8 cellular contexts compared by ENCODE assay signal in genomic region chr16:29809031-29809747, GRCh38. TPM values are rescaled to one million over a fixed set of nuclear protein-coding genes. Genes with fewer than 3 reads are reported as not detected.
A peak's percentile ranks its signal among the peaks of the same experiment; 100 is the strongest.
DNase-seq lines count a peak whose midpoint lies in the region; ATAC-seq and TF ChIP-seq lines count a peak whose summit lies in the region.

No MANE protein-coding gene starts in this region.

- H3K9me3 Mint-ChIP-seq in activated CD4-positive, alpha-beta memory T cell treated with anti-CD3 and anti-CD28 coated beads for 36 hours = no peaks in the 10 kb centered on the region
- H3K9me3 Mint-ChIP-seq in stimulated activated naive B cell treated with anti-CD40 and anti-IgM and Interleukin-4, amounts not matched to agents 10 μg/mL and 1 μg/mL and 100 μg/mL, for 72 hours = no peaks in the 10 kb centered on the region

- peak overlapping the region; percentile 93 for H3K4me3 Mint-ChIP-seq in activated CD4-positive, alpha-beta memory T cell treated with anti-CD3 and anti-CD28 coated beads for 36 hours
- H3K4me3 Mint-ChIP-seq in stimulated activated naive B cell treated with anti-CD40 and anti-IgM and Interleukin-4, amounts not matched to agents 10 μg/mL and 1 μg/mL and 100 μg/mL, for 72 hours = peak overlapping the region; percentile 85 to 88

- POLR2A ChIA-PET in activated CD4-positive, alpha-beta memory T cell treated with anti-CD3 and anti-CD28 coated beads for 36 hours (lab: Charles Lee) = interaction anchor here (1.3 to 5.4 kb wide), 7 partner anchors 10 to 246 kb away, joined by 5 to 84 read pairs (median 9); partner anchors contain the start of genes KCTD13, KIF22, MVP and PAGR1

- no peak for ATAC-seq in stimulated activated naive B cell treated with anti-CD40 and anti-IgM and Interleukin-4, amounts not matched to agents 10 μg/mL and 1 μg/mL and 100 μg/mL, for 72 hours (replicated peaks)
- ATAC-seq in GM19351 (IDR thresholded peaks at IDR 0.05; ENCODE audit: unreplicated experiment) = no peak

- H3K27me3 ChIP-seq in right atrium auricular region = no peaks in the 10 kb centered on the region

- H3K4me1 Mint-ChIP-seq in activated CD4-positive, alpha-beta memory T cell treated with anti-CD3 and anti-CD28 coated beads for 36 hours (ENCODE audit: low read depth) = peaks cover 40% of the 10 kb centered on the region
- H3K4me1 Mint-ChIP-seq in stimulated activated naive B cell treated with anti-CD40 and anti-IgM and Interleukin-4, amounts not matched to agents 10 μg/mL and 1 μg/mL and 100 μg/mL, for 72 hours = peaks cover 45 to 76% of the 10 kb centered on the region in 2 donors

- H3K9me3 ChIP-seq in right atrium auricular region = no peaks in the 10 kb centered on the region

- DNase-seq in DMS 273 (lab: John Stamatoyannopoulos, UW; ENCODE audit: unreplicated experiment) (peak; percentile 62), DMS 273 treated with DMSO at 0.1 percent for 48 hours (lab: John Stamatoyannopoulos, UW) (no peak), right atrium auricular region (ENCODE audit: low spot score) (no peak), GM20000 (ENCODE audit: low spot score) (no peak), A172 (ENCODE audit: low spot score) (no peak)
- DNase-seq in activated CD4-positive, alpha-beta memory T cell treated with anti-CD3 and anti-CD28 coated beads for 36 hours = no peak
- no peak for DNase-seq in stimulated activated naive B cell treated with anti-CD40 and anti-IgM and Interleukin-4, amounts not matched to agents 10 μg/mL and 1 μg/mL and 100 μg/mL, for 72 hours

- TF ChIP-seq CTCF in right atrium auricular region (IDR thresholded peaks at IDR 0.05) (no peak), GM20000 (IDR thresholded peaks at IDR 0.05; ENCODE audit: extremely low read depth, missing control alignments) (no peak)

- H3K4me1 ChIP-seq in right atrium auricular region = peaks cover 0 to 75% of the 10 kb centered on the region in 2 donors

- no peaks in the 10 kb centered on the region for H3K27me3 Mint-ChIP-seq in activated CD4-positive, alpha-beta memory T cell treated with anti-CD3 and anti-CD28 coated beads for 36 hours
- peaks cover 0 to 15% of the 10 kb centered on the region in 2 donors for H3K27me3 Mint-ChIP-seq in stimulated activated naive B cell treated with anti-CD40 and anti-IgM and Interleukin-4, amounts not matched to agents 10 μg/mL and 1 μg/mL and 100 μg/mL, for 72 hours

- H3K36me3 Mint-ChIP-seq in activated CD4-positive, alpha-beta memory T cell treated with anti-CD3 and anti-CD28 coated beads for 36 hours = peaks cover 41% of the 10 kb centered on the region
- peaks cover 33 to 43% of the 10 kb centered on the region in 2 donors for H3K36me3 Mint-ChIP-seq in stimulated activated naive B cell treated with anti-CD40 and anti-IgM and Interleukin-4, amounts not matched to agents 10 μg/mL and 1 μg/mL and 100 μg/mL, for 72 hours

- peak overlapping the region; percentile 97 for H3K27ac Mint-ChIP-seq in activated CD4-positive, alpha-beta memory T cell treated with anti-CD3 and anti-CD28 coated beads for 36 hours
- H3K27ac Mint-ChIP-seq in stimulated activated naive B cell treated with anti-CD40 and anti-IgM and Interleukin-4, amounts not matched to agents 10 μg/mL and 1 μg/mL and 100 μg/mL, for 72 hours = peak overlapping the region; percentile 62

- H3K4me3 ChIP-seq in right atrium auricular region = peak overlapping the region in 1 of 2 donors; percentile 57

- H3K27ac ChIP-seq in right atrium auricular region = peak overlapping the region; percentile 94 to 96

- H3K36me3 ChIP-seq in right atrium auricular region = peaks cover 14% of the 10 kb centered on the region

- intact Hi-C loops in activated CD4-positive, alpha-beta memory T cell treated with anti-CD3 and anti-CD28 coated beads for 36 hours (cut with micrococcal nuclease) = loop anchor here (1.0 to 5.0 kb wide), 4 partner anchors 164 to 888 kb away; partner anchors contain the start of genes ALDOA, HIRIP3, INO80E and SRCAP

- CTCF ChIA-PET in activated CD4-positive, alpha-beta memory T cell treated with anti-CD3 and anti-CD28 coated beads for 36 hours (lab: Charles Lee) = interaction anchor here (1.1 to 3.4 kb wide), 9 partner anchors 7 to 167 kb away, joined by 3 to 62 read pairs (median 8); partner anchors contain the start of genes KIF22, MVP and PAGR1

RNA-seq across cellular contexts. Expression of gene PRRT2, which starts 2.8 kb away (rescaled TPM):
- total RNA-seq in activated CD4-positive, alpha-beta memory T cell treated with anti-CD3 and anti-CD28 coated beads for 36 hours = 1 to 10 TPM in 1 of 2 experiments, under 1 TPM in 1; 1.00 to 2.6 TPM
- under 1 TPM; 0.51 to 0.52 TPM for total RNA-seq in right atrium auricular region
- 3.3 and 7.4 TPM in 2 replicates for total RNA-seq in A172 (2014; rRNA removed; shearing (Covaris generic))

RNA-seq across cellular contexts. Expression of gene MAZ, which starts 2.9 kb away (rescaled TPM):
- total RNA-seq in activated CD4-positive, alpha-beta memory T cell treated with anti-CD3 and anti-CD28 coated beads for 36 hours = 100 to 1,000 TPM; 227 to 242 TPM
- 10 to 100 TPM; 33.0 to 86.6 TPM for total RNA-seq in right atrium auricular region
- total RNA-seq in A172 (2014; rRNA removed; shearing (Covaris generic)) = 205 and 254 TPM in 2 replicates

RNA-seq across cellular contexts. Expression of gene PAGR1, which starts 6.8 kb away (rescaled TPM):
- total RNA-seq in activated CD4-positive, alpha-beta memory T cell treated with anti-CD3 and anti-CD28 coated beads for 36 hours = 10 to 100 TPM; 21.9 to 24.0 TPM
- 10 to 100 TPM; 23.5 to 27.3 TPM for total RNA-seq in right atrium auricular region
- 41.8 and 55.0 TPM in 2 replicates for total RNA-seq in A172 (2014; rRNA removed; shearing (Covaris generic))

RNA-seq across cellular contexts. Expression of gene MVP, which starts 11.1 kb away (rescaled TPM):
- total RNA-seq in activated CD4-positive, alpha-beta memory T cell treated with anti-CD3 and anti-CD28 coated beads for 36 hours = 100 to 1,000 TPM; 149 to 156 TPM
- total RNA-seq in right atrium auricular region = 10 to 100 TPM; 44.4 to 77.9 TPM
- 239 and 243 TPM in 2 replicates for total RNA-seq in A172 (2014; rRNA removed; shearing (Covaris generic))

RNA-seq across cellular contexts. Expression of gene KIF22, which starts 18.6 kb away (rescaled TPM):
- total RNA-seq in activated CD4-positive, alpha-beta memory T cell treated with anti-CD3 and anti-CD28 coated beads for 36 hours = 100 to 1,000 TPM; 174 to 180 TPM
- 10 to 100 TPM; 10.1 to 17.1 TPM for total RNA-seq in right atrium auricular region
- total RNA-seq in A172 (2014; rRNA removed; shearing (Covaris generic)) = 118 and 129 TPM in 2 replicates
